In genomic region chr11:74019860-74020259, GRCh38 we compare ENCODE assay signal across 9 cellular contexts. TPM values are rescaled to one million over a fixed set of nuclear protein-coding genes. Genes with fewer than 3 reads are reported as not detected.
DNase-seq lines count a peak whose midpoint lies in the region; ATAC-seq and TF ChIP-seq lines count a peak whose summit lies in the region.
"Had no signal": no experiment of that assay in that cellular context is flagged by ENCODE, and none has a peak within 500 bp of the region (broad histone marks: within the 10 kb centered on the region; RNA-seq: fewer than 3 reads in every experiment).

No MANE protein-coding gene starts in this region.

- TF ChIP-seq EP300 in gastroesophageal sphincter (IDR thresholded peaks at IDR 0.05) = no peak

- peaks cover 0 to 35% of the 10 kb centered on the region in 2 donors for H3K36me3 ChIP-seq in gastroesophageal sphincter

- H3K27ac Mint-ChIP-seq in activated CD8-positive, alpha-beta T cell treated with anti-CD3 and anti-CD28 coated beads for 36 hours = no peak overlapping the region

- no peaks in the 10 kb centered on the region for H3K27me3 Mint-ChIP-seq in activated CD8-positive, alpha-beta T cell treated with anti-CD3 and anti-CD28 coated beads for 36 hours

- H3K4me1 ChIP-seq in gastroesophageal sphincter = peaks cover 3 to 27% (median 21%) of the 10 kb centered on the region in 3 donors

- no peak for TF ChIP-seq POLR2A in gastroesophageal sphincter (IDR thresholded peaks at IDR 0.05)

- H3K9me3 Mint-ChIP-seq in activated CD8-positive, alpha-beta T cell treated with anti-CD3 and anti-CD28 coated beads for 36 hours = no peaks in the 10 kb centered on the region

- H3K4me1 Mint-ChIP-seq in activated CD8-positive, alpha-beta T cell treated with anti-CD3 and anti-CD28 coated beads for 36 hours (ENCODE audit: low read depth) = peaks cover 30% of the 10 kb centered on the region

- ATAC-seq in GM19463 (IDR thresholded peaks at IDR 0.05; ENCODE audit: unreplicated experiment) (peak; percentile 46), gastroesophageal sphincter (no peak), HG02678 (IDR thresholded peaks at IDR 0.05; ENCODE audit: unreplicated experiment) (no peak), HG03378 (IDR thresholded peaks at IDR 0.05; ENCODE audit: unreplicated experiment) (no peak), GM21576 (IDR thresholded peaks at IDR 0.05; ENCODE audit: unreplicated experiment) (no peak)
- peak; percentile 84 for ATAC-seq in activated CD8-positive, alpha-beta T cell treated with anti-CD3 and anti-CD28 coated beads for 36 hours

- H3K4me3 Mint-ChIP-seq in activated CD8-positive, alpha-beta T cell treated with anti-CD3 and anti-CD28 coated beads for 36 hours = no peak overlapping the region

- POLR2A ChIA-PET in activated CD8-positive, alpha-beta T cell treated with anti-CD3 and anti-CD28 coated beads for 36 hours (lab: Charles Lee) = interaction anchor here (0.6 to 17.6 kb wide), 9 partner anchors 9 to 394 kb away, joined by 3 to 269 read pairs (median 11); partner anchors contain the start of genes UCP2 and UCP3

- DNase-seq in activated CD8-positive, alpha-beta T cell treated with anti-CD3 and anti-CD28 coated beads for 36 hours = peak; percentile 90
- peak; percentile 63 to 76 (median 67) for DNase-seq in stimulated activated CD4-positive, alpha-beta T cell treated with anti-CD3 and anti-CD28 coated beads, TNF-alpha, amount 100 ng/mL, for 48 hours (ENCODE audit: low read depth in 3 of 3)
- no peak for DNase-seq in GM19238 (ENCODE audit: insufficient read length, low spot score)
- DNase-seq: NCI-H82 had no signal

- no peak overlapping the region for H3K4me3 ChIP-seq in gastroesophageal sphincter

- H3K27ac ChIP-seq in gastroesophageal sphincter = peak overlapping the region in 3 of 4 donors; percentile 77 to 84 (median 79)

- intact Hi-C loops in activated CD8-positive, alpha-beta T cell treated with anti-CD3 and anti-CD28 coated beads for 36 hours (cut with micrococcal nuclease) = loop anchor here (1.0 to 5.0 kb wide), 2 partner anchors 11 to 38 kb away; partner anchors contain the start of genes UCP2 and UCP3

- 82 to 88% methylated on average over 3 to 4 of the region's 4 CpGs for WGBS in gastroesophageal sphincter (ENCODE audit: low coverage in 1 of 2), 2 donors

- CTCF ChIA-PET in activated CD8-positive, alpha-beta T cell treated with anti-CD3 and anti-CD28 coated beads for 36 hours (lab: Charles Lee) = interaction anchor here (1.6 kb wide), 1 partner anchor 12 kb away, joined by 3 read pairs; no protein-coding TSS in a partner anchor

- TF ChIP-seq CTCF in activated CD8-positive, alpha-beta T cell treated with anti-CD3 and anti-CD28 coated beads for 36 hours (IDR thresholded peaks at IDR 0.05) = no peak
- no peak for TF ChIP-seq CTCF in gastroesophageal sphincter (IDR thresholded peaks at IDR 0.05)

- H3K36me3 Mint-ChIP-seq in activated CD8-positive, alpha-beta T cell treated with anti-CD3 and anti-CD28 coated beads for 36 hours (ENCODE audit: low read depth) = peaks cover 25% of the 10 kb centered on the region

- H3K9me3 ChIP-seq in gastroesophageal sphincter = no peaks in the 10 kb centered on the region

- no peaks in the 10 kb centered on the region for H3K27me3 ChIP-seq in gastroesophageal sphincter

RNA-seq across cellular contexts. Expression of gene UCP3, which starts 11.0 kb away (rescaled TPM):
- total RNA-seq in activated CD8-positive, alpha-beta T cell treated with anti-CD3 and anti-CD28 coated beads for 36 hours = 1 to 10 TPM; 1.5 to 2.2 TPM
- total RNA-seq in gastroesophageal sphincter = 1 to 10 TPM in 3 of 4 donors, under 1 TPM in 1; 0.64 to 2.5 (median 1.6) TPM

RNA-seq across cellular contexts. Expression of gene UCP2, which starts 37.2 kb away (rescaled TPM):
- total RNA-seq in activated CD8-positive, alpha-beta T cell treated with anti-CD3 and anti-CD28 coated beads for 36 hours = 100 to 1,000 TPM; 244 to 252 TPM
- 10 to 100 TPM in 3 of 4 donors, 1 to 10 TPM in 1; 5.8 to 37.2 (median 33.2) TPM for total RNA-seq in gastroesophageal sphincter

Comparison
In these comparisons a context has a peak if more than half of its experiments do, and no peak if none do; other contexts are left out.
1. ATAC-seq: peak in GM19463 (single experiment) and activated CD8-positive, alpha-beta T cell treated with anti-CD3 and anti-CD28 coated beads for 36 hours (single experiment); none in gastroesophageal sphincter (single experiment), HG02678 (single experiment), HG03378 (single experiment) and GM21576 (single experiment).
2. RNA of gene UCP2, which starts 37.2 kb away (total RNA-seq): 244 to 252 TPM in activated CD8-positive, alpha-beta T cell treated with anti-CD3 and anti-CD28 coated beads for 36 hours; 5.8 to 37.2 TPM in gastroesophageal sphincter; every median in the first group is over 4 times any median in the second.